In the genomic region with DNA sequence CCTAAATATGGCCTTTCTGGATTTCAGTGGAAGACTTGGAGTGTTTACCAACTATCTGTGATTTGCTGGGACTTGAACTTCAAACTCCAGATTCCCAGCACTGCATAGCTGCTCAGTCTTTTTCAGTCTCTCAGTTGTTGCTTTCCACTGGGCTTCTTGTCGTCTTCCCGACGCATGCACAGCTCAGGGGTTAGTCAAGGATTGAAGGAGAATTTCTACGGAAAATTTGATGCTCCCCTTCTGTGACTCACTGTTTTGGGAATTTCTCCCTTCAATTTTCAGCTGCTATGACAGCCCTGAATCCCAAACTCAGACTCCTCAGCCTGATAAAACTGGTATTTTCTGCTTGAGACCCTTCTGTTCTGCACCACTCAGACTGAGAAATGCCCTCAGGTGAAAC, we compare ENCODE assay signal across 25 cellular contexts.
DNase-seq lines count a peak whose midpoint lies in the region; ATAC-seq and TF ChIP-seq lines count a peak whose summit lies in the region.
"Had no signal": no experiment of that assay in that cellular context is flagged by ENCODE, and none has a peak within 500 bp of the region (broad histone marks: within the 10 kb centered on the region; RNA-seq: fewer than 3 reads in every experiment).

No MANE protein-coding gene starts in this region.

- no peaks in the 10 kb centered on the region for H3K9me3 ChIP-seq in SJSA1 (replicated peaks)
- H3K9me3 ChIP-seq in smooth muscle cell (replicated peaks; ENCODE audit: low read depth), result no peaks in the 10 kb centered on the region
- H3K9me3 ChIP-seq in ovary, result no peaks in the 10 kb centered on the region
- H3K9me3 ChIP-seq: esophagus squamous epithelium, prostate gland, sigmoid colon had no signal

- no peak overlapping the region for H3K9ac ChIP-seq in smooth muscle cell (ENCODE audit: low read depth)
- H3K9ac ChIP-seq: neural progenitor cell had no signal

- H3K79me2 ChIP-seq in smooth muscle cell (ENCODE audit: low read depth), result no peaks in the 10 kb centered on the region

- TF ChIP-seq EP300 in ovary (IDR thresholded peaks at IDR 0.05), result no peak

- no peak overlapping the region for H3K4me2 ChIP-seq in smooth muscle cell
- H3K4me2 ChIP-seq: neural progenitor cell had no signal

- H3K4me3 ChIP-seq in SJSA1, result no peak overlapping the region
- H3K4me3 ChIP-seq in smooth muscle cell, result no peak overlapping the region
- no peak overlapping the region for H3K4me3 ChIP-seq in ovary
- H3K4me3 ChIP-seq: coronary artery, esophagus squamous epithelium, neural progenitor cell, prostate gland, sigmoid colon, transverse colon had no signal

- H3K36me3 ChIP-seq in SJSA1, result no peaks in the 10 kb centered on the region
- no peaks in the 10 kb centered on the region for H3K36me3 ChIP-seq in smooth muscle cell (ENCODE audit: low read depth)
- H3K36me3 ChIP-seq in ovary, result no peaks in the 10 kb centered on the region
- H3K36me3 ChIP-seq: esophagus squamous epithelium, neural progenitor cell, prostate gland, sigmoid colon, transverse colon had no signal

- H2AFZ ChIP-seq in smooth muscle cell (ENCODE audit: low read depth), result peak overlapping the region; percentile 35
- H2AFZ ChIP-seq: neural progenitor cell had no signal

- ATAC-seq in GM19023 (IDR thresholded peaks at IDR 0.05; ENCODE audit: unreplicated experiment) (no peak), HG03175 (IDR thresholded peaks at IDR 0.05; ENCODE audit: unreplicated experiment) (no peak)
- ATAC-seq: activated T-cell treated with anti-CD3 and anti-CD28 coated beads, Interleukin-2, amount 50 U/mL, for 4 hours had no signal

- no peak for TF ChIP-seq POLR2A in ovary (IDR thresholded peaks at IDR 0.05)

- no peaks in the 10 kb centered on the region for H3F3A ChIP-seq in smooth muscle cell (ENCODE audit: low read depth)

- 13% methylated on average over 4 of the region's 4 CpGs for WGBS in smooth muscle cell (ENCODE audit: low lambda C conversion rate)
- WGBS in ovary, 3 donors, result 37 to 56% (median 44%) methylated on average over 4 of the region's 4 CpGs

- intact Hi-C loops in ovary (cut with DNase I), result no loop called here

- DNase-seq in GM04503 (ENCODE audit: low read depth) (peak; percentile 28), SJSA1 (ENCODE audit: low read depth in 1 of 2, low spot score in 2 of 2) (peak; percentile 38 to 52), iris pigment epithelial cell (ENCODE audit: low read depth) (peak; percentile 28), smooth muscle cell (lab: John Stamatoyannopoulos, UW; ENCODE audit: unreplicated experiment) (no peak), ovary (no peak)
- DNase-seq in activated CD8-positive, alpha-beta memory T cell treated with anti-CD3 and anti-CD28 coated beads, Interleukin-2, amount 50 U/mL, for 48 hours, result no peak
- DNase-seq: activated CD4-positive, alpha-beta T cell treated with anti-CD3 and anti-CD28 coated beads for 4 hours; activated naive CD4-positive, alpha-beta T cell treated with Interleukin-2 at 50 U/mL for 16 hours; activated T-cell treated with anti-CD3 and anti-CD28 coated beads, Interleukin-2, amount 50 U/mL, for 4 hours; amygdala; CD4-positive, alpha-beta T cell; esophagus squamous epithelium; GF-D8; MV-4-11; NCI-H510A; NK-92 treated with Interleukin-12 subunit alpha and Interleukin-12 subunit beta, amount 100 ng/mL, for 24 hours; sigmoid colon; stimulated activated CD8-positive, alpha-beta memory T cell treated with anti-CD3 and anti-CD28 coated beads, Interleukin-4, amount 100 ng/mL, for 48 hours; T-helper 2 cell; transverse colon had no signal

- H3K4me1 ChIP-seq in SJSA1 (replicated peaks) (peaks cover 29% of the 10 kb centered on the region), smooth muscle cell (ENCODE audit: low read depth) (no peaks in the 10 kb centered on the region), ovary (ENCODE audit: insufficient read depth) (no peaks in the 10 kb centered on the region)
- H3K4me1 ChIP-seq: esophagus squamous epithelium, neural progenitor cell, prostate gland, sigmoid colon had no signal

- H3K27me3 ChIP-seq in SJSA1 (replicated peaks), result no peaks in the 10 kb centered on the region
- no peaks in the 10 kb centered on the region for H3K27me3 ChIP-seq in smooth muscle cell (ENCODE audit: low read depth)
- H3K27me3 ChIP-seq in ovary, result no peaks in the 10 kb centered on the region
- H3K27me3 ChIP-seq: neural progenitor cell, sigmoid colon, transverse colon had no signal

- H3K27ac ChIP-seq in SJSA1 (peak overlapping the region; percentile 56), smooth muscle cell (ENCODE audit: low read depth) (no peak overlapping the region), ovary (no peak overlapping the region)
- H3K27ac ChIP-seq: coronary artery, esophagus squamous epithelium, neural progenitor cell, prostate gland, sigmoid colon, transverse colon had no signal

- no peaks in the 10 kb centered on the region for H4K20me1 ChIP-seq in smooth muscle cell (ENCODE audit: low read depth)

- TF ChIP-seq CTCF in smooth muscle cell (IDR thresholded peaks at IDR 0.05; ENCODE audit: borderline replicate concordance, insufficient read depth, poor library complexity, severe bottlenecking), result no peak
- no peak for TF ChIP-seq CTCF in ovary (IDR thresholded peaks at IDR 0.05)

Comparison
In these comparisons a context has a peak if more than half of its experiments do, and no peak if none do; other contexts are left out.
1. DNase-seq: peak in GM04503 (single experiment), SJSA1 (2 of 2) and iris pigment epithelial cell (single experiment); none in smooth muscle cell (single experiment), ovary (0 of 5) and activated CD8-positive, alpha-beta memory T cell treated with anti-CD3 and anti-CD28 coated beads, Interleukin-2, amount 50 U/mL, for 48 hours (single experiment).